Comparison of ENCODE assay signal across 27 cellular contexts in the genomic region with DNA sequence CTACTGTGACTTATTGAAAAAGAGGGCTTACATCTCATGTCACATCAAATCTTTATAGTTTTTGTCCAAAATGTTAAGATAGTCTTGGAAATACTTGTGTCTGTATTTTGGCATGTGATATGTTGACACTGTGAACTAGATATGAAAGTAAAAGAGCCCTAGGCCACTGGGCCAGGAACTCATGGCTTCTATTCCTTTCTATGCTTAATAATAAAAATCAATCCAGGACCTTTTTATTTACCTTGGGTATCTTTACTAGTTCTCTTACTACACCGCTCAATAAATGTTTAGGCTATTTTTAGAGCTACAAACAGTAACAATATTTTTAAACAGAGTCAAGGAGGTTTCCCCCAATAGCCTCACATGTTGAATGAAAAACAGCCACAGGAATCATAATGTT.
"Had no signal": no experiment of that assay in that cellular context is flagged by ENCODE, and none has a peak within 500 bp of the region (broad histone marks: within the 10 kb centered on the region; RNA-seq: fewer than 3 reads in every experiment).

No MANE protein-coding gene starts in this region.

- FAIRE-seq: colon, endometrium, endothelial cell of umbilical vein, frontal cortex had no signal

- H3K4me1 ChIP-seq: colonic mucosa, esophagus muscularis mucosa, esophagus squamous epithelium, foreskin keratinocyte, gastrocnemius medialis, gastroesophageal sphincter, heart left ventricle, heart right ventricle had no signal

- H3K36me3 ChIP-seq: colonic mucosa, esophagus muscularis mucosa, esophagus squamous epithelium, gastrocnemius medialis, gastroesophageal sphincter, heart left ventricle, heart right ventricle had no signal

- H3K9me3 ChIP-seq: colonic mucosa, esophagus muscularis mucosa, esophagus squamous epithelium, gastrocnemius medialis, gastroesophageal sphincter, heart left ventricle, heart right ventricle had no signal

- DNase-seq: colonic mucosa; cortex of kidney; dermis blood vessel endothelial cell; dorsolateral prefrontal cortex; effector CD4-positive, alpha-beta T cell; effector CD8-positive, alpha-beta T cell; effector memory CD4-positive, alpha-beta T cell; effector memory CD8-positive, alpha-beta T cell; endodermal cell; erythroblast; esophagus squamous epithelium; foreskin keratinocyte; foreskin melanocyte; gastrocnemius medialis; glutamatergic neuron; head of caudate nucleus; heart left ventricle; heart right ventricle had no signal

- H3K27me3 ChIP-seq: colonic mucosa, esophagus muscularis mucosa, esophagus squamous epithelium, foreskin keratinocyte, gastrocnemius medialis, gastroesophageal sphincter, heart right ventricle had no signal

- H3K4me3 ChIP-seq: colonic mucosa, coronary artery, dorsolateral prefrontal cortex, esophagus muscularis mucosa, esophagus squamous epithelium, gastrocnemius medialis, gastroesophageal sphincter, heart left ventricle, heart right ventricle had no signal

- H3K27ac ChIP-seq: colonic mucosa, coronary artery, dorsolateral prefrontal cortex, epithelial cell of prostate, esophagus muscularis mucosa, esophagus squamous epithelium, foreskin keratinocyte, gastrocnemius medialis, gastroesophageal sphincter, heart left ventricle, heart right ventricle had no signal

- ATAC-seq: effector memory CD8-positive, alpha-beta T cell; esophagus mucosa; foreskin keratinocyte; gastrocnemius medialis; gastroesophageal sphincter; heart left ventricle; heart right ventricle had no signal
